ENCODE assay signal across 1 cellular context in genomic region chr7:114933665-114934064, GRCh38.
TF ChIP-seq lines count a peak whose summit lies in the region.

No MANE protein-coding gene starts in this region.

TF ChIP-seq in GM12878, 131 proteins besides CTCF, POLR2A, EP300 and RAD21:
- TF ChIP-seq ZZZ3 (IDR thresholded peaks at IDR 0.05; ENCODE audit: control insufficient read depth, insufficient read length, low read depth) (no peak), IKZF1 (conservative IDR thresholded peaks at IDR 0.05) (0 out of 2 replicates have a peak, but pooled peaks have one; percentile 5)
TF ChIP-seq in GM12878: peak in this region for 1.
